In genomic region chr2:128032092-128032491, GRCh38 we compare ENCODE assay signal across 20 cellular contexts.
"Had no signal": no experiment of that assay in that cellular context is flagged by ENCODE, and none has a peak within 500 bp of the region (broad histone marks: within the 10 kb centered on the region; RNA-seq: fewer than 3 reads in every experiment).

No MANE protein-coding gene starts in this region.

- H3K4me1 ChIP-seq: uterus had no signal

- ATAC-seq: esophagus mucosa; heart left ventricle; left lobe of liver; mucosa of descending colon; naive thymus-derived CD8-positive, alpha-beta T cell had no signal

- DNase-seq: effector CD4-positive, alpha-beta T cell; endodermal cell; heart left ventricle; hippocampal formation; islet precursor cell; mucosa of descending colon; naive thymus-derived CD8-positive, alpha-beta T cell; nucleus accumbens; ovary; small intestine; stimulated activated CD4-positive, alpha-beta T cell treated with anti-CD3 and anti-CD28 coated beads, Interleukin-2, amount 100 ng/mL, for 48 hours; stimulated activated naive CD4-positive, alpha-beta T cell treated with Interleukin-2 at 50 U/mL for 16 hours; thyroid gland; upper lobe of left lung; uterus had no signal

- H3K9me3 ChIP-seq: ovary, thyroid gland, uterus had no signal

- H3K36me3 ChIP-seq: heart left ventricle, ovary, right atrium auricular region, suprapubic skin, thyroid gland, upper lobe of left lung, uterus had no signal

- H3K4me3 ChIP-seq: coronary artery, heart left ventricle, mucosa of descending colon, ovary, right atrium auricular region, suprapubic skin, thyroid gland, upper lobe of left lung, uterus had no signal

- H3K27ac ChIP-seq: coronary artery, heart left ventricle, ovary, right atrium auricular region, suprapubic skin, thyroid gland, upper lobe of left lung, uterus had no signal
